In genomic region chr17:4412933-4413831, GRCh38 we compare ENCODE assay signal across 8 cellular contexts. TPM values are rescaled to one million over a fixed set of nuclear protein-coding genes. Genes with fewer than 3 reads are reported as not detected.
DNase-seq lines count a peak whose midpoint lies in the region; ATAC-seq and TF ChIP-seq lines count a peak whose summit lies in the region.

No MANE protein-coding gene starts in this region.

- H3K27me3 Mint-ChIP-seq in CD4-positive, alpha-beta T cell: no peaks in the 10 kb centered on the region
- peaks cover 4% of the 10 kb centered on the region for H3K27me3 Mint-ChIP-seq in T-helper 1 cell treated with Interleukin-12 subunit alpha and Interleukin-12 subunit beta and Interleukin-4 antibody, amounts not matched to agents 30 μg/mL and 1 μg/mL, for 36 hours (ENCODE audit: low read depth)
- H3K27me3 Mint-ChIP-seq in activated naive CD8-positive, alpha-beta T cell treated with anti-CD3 and anti-CD28 coated beads, Interleukin-2, amount 50 U/mL, for 24 hours: no peaks in the 10 kb centered on the region

- no peaks in the 10 kb centered on the region for H3K27me3 ChIP-seq in CD4-positive, alpha-beta T cell (ENCODE audit: control insufficient read depth, insufficient read depth, low read length)
- no peaks in the 10 kb centered on the region for H3K27me3 ChIP-seq in rectal smooth muscle tissue (ENCODE audit: control insufficient read depth, insufficient read depth, low read length)
- no peaks in the 10 kb centered on the region for H3K27me3 ChIP-seq in vagina

- POLR2A ChIA-PET in CD4-positive, alpha-beta T cell (lab: Charles Lee): interaction anchor here (0.9 kb wide), 1 partner anchor 198 kb away, joined by 3 read pairs; no protein-coding TSS in a partner anchor

- peak overlapping the region; percentile 52 for H3K4me3 ChIP-seq in rectal smooth muscle tissue (ENCODE audit: low read length)
- H3K4me3 ChIP-seq in vagina: no peak overlapping the region

- no peak for TF ChIP-seq POLR2A in vagina (IDR thresholded peaks at IDR 0.05)

- H3K9ac ChIP-seq in rectal smooth muscle tissue (ENCODE audit: low read length): no peak overlapping the region

- CTCF ChIA-PET in CD4-positive, alpha-beta T cell (lab: Charles Lee): interaction anchor here (0.6 to 4.1 kb wide), 11 partner anchors 11 to 213 kb away, joined by 3 to 37 read pairs (median 4); partner anchors contain the start of gene UBE2G1

- peaks cover 5% of the 10 kb centered on the region for H3K4me1 Mint-ChIP-seq in CD4-positive, alpha-beta T cell (ENCODE audit: low read depth)
- H3K4me1 Mint-ChIP-seq in T-helper 1 cell treated with Interleukin-12 subunit alpha and Interleukin-12 subunit beta and Interleukin-4 antibody, amounts not matched to agents 30 μg/mL and 1 μg/mL, for 36 hours (ENCODE audit: low read depth): peaks cover 5% of the 10 kb centered on the region
- peaks cover 4% of the 10 kb centered on the region for H3K4me1 Mint-ChIP-seq in activated naive CD8-positive, alpha-beta T cell treated with anti-CD3 and anti-CD28 coated beads, Interleukin-2, amount 50 U/mL, for 24 hours

- peak; percentile 95 for ATAC-seq in CD4-positive, alpha-beta T cell (ENCODE audit: poor library complexity)
- peak; percentile 98 for ATAC-seq in activated naive CD8-positive, alpha-beta T cell treated with anti-CD3 and anti-CD28 coated beads, Interleukin-2, amount 50 U/mL, for 24 hours
- peak; percentile 98 to 99 for ATAC-seq in left cardiac atrium

- no peak overlapping the region for H3K27ac ChIP-seq in CD4-positive, alpha-beta T cell (ENCODE audit: low read depth, low read length)
- no peak overlapping the region for H3K27ac ChIP-seq in rectal smooth muscle tissue (ENCODE audit: low read depth, low read length)
- peak overlapping the region; percentile 59 for H3K27ac ChIP-seq in vagina

- intact Hi-C loops in CD4-positive, alpha-beta T cell (cut with DNase I, micrococcal nuclease): loop anchor here (1.0 to 10.0 kb wide), 4 partner anchors 109 to 568 kb away; partner anchors contain the start of gene NCBP3 (in 1 of the 2)
- intact Hi-C loops in left cardiac atrium (cut with DNase I) (loop anchor here (1.0 to 5.0 kb wide), 4 partner anchors 196 to 216 kb away; no protein-coding TSS in a partner anchor), vagina (cut with DNase I) (loop anchor here (2.0 kb wide), 1 partner anchor 198 kb away; no protein-coding TSS in a partner anchor)

- peak; percentile 73 for TF ChIP-seq CTCF in CD4-positive, alpha-beta T cell (IDR thresholded peaks at IDR 0.05)
- peak; percentile 97 for TF ChIP-seq CTCF in vagina (IDR thresholded peaks at IDR 0.05)

- peak; percentile 82 to 95 (median 92) for DNase-seq in CD4-positive, alpha-beta T cell
- DNase-seq in GOT3 (lab: John Stamatoyannopoulos, UW) (peak; percentile 74), NCI-H1694 treated with DMSO at 0.1 percent for 48 hours (lab: John Stamatoyannopoulos, UW) (peak; percentile 62), left cardiac atrium (peak; percentile 94), vagina (ENCODE audit: extremely low spot score in 2 of 2) (no peak)
- peak; percentile 95 for DNase-seq in activated naive CD8-positive, alpha-beta T cell treated with anti-CD3 and anti-CD28 coated beads, Interleukin-2, amount 50 U/mL, for 24 hours

- H3K4me3 Mint-ChIP-seq in CD4-positive, alpha-beta T cell: peak overlapping the region; percentile 71
- H3K4me3 Mint-ChIP-seq in T-helper 1 cell treated with Interleukin-12 subunit alpha and Interleukin-12 subunit beta and Interleukin-4 antibody, amounts not matched to agents 30 μg/mL and 1 μg/mL, for 36 hours: peak overlapping the region; percentile 42
- peak overlapping the region; percentile 49 for H3K4me3 Mint-ChIP-seq in activated naive CD8-positive, alpha-beta T cell treated with anti-CD3 and anti-CD28 coated beads, Interleukin-2, amount 50 U/mL, for 24 hours

- no peak overlapping the region for H3K27ac Mint-ChIP-seq in CD4-positive, alpha-beta T cell
- H3K27ac Mint-ChIP-seq in T-helper 1 cell treated with Interleukin-12 subunit alpha and Interleukin-12 subunit beta and Interleukin-4 antibody, amounts not matched to agents 30 μg/mL and 1 μg/mL, for 36 hours: peak overlapping the region; percentile 65
- H3K27ac Mint-ChIP-seq in activated naive CD8-positive, alpha-beta T cell treated with anti-CD3 and anti-CD28 coated beads, Interleukin-2, amount 50 U/mL, for 24 hours: no peak overlapping the region

- no peaks in the 10 kb centered on the region for H3K9me3 Mint-ChIP-seq in CD4-positive, alpha-beta T cell
- no peaks in the 10 kb centered on the region for H3K9me3 Mint-ChIP-seq in T-helper 1 cell treated with Interleukin-12 subunit alpha and Interleukin-12 subunit beta and Interleukin-4 antibody, amounts not matched to agents 30 μg/mL and 1 μg/mL, for 36 hours
- H3K9me3 Mint-ChIP-seq in activated naive CD8-positive, alpha-beta T cell treated with anti-CD3 and anti-CD28 coated beads, Interleukin-2, amount 50 U/mL, for 24 hours: no peaks in the 10 kb centered on the region

- no peaks in the 10 kb centered on the region for H3K36me3 Mint-ChIP-seq in CD4-positive, alpha-beta T cell (ENCODE audit: low read depth)
- H3K36me3 Mint-ChIP-seq in T-helper 1 cell treated with Interleukin-12 subunit alpha and Interleukin-12 subunit beta and Interleukin-4 antibody, amounts not matched to agents 30 μg/mL and 1 μg/mL, for 36 hours (ENCODE audit: low read depth): no peaks in the 10 kb centered on the region
- no peaks in the 10 kb centered on the region for H3K36me3 Mint-ChIP-seq in activated naive CD8-positive, alpha-beta T cell treated with anti-CD3 and anti-CD28 coated beads, Interleukin-2, amount 50 U/mL, for 24 hours (ENCODE audit: low read depth)

- H3K4me1 ChIP-seq in rectal smooth muscle tissue (ENCODE audit: control insufficient read depth, insufficient read depth, low read length) (peaks cover 3% of the 10 kb centered on the region), vagina (no peaks in the 10 kb centered on the region)

- H3K9me3 ChIP-seq in CD4-positive, alpha-beta T cell (ENCODE audit: control insufficient read depth, low read length): no peaks in the 10 kb centered on the region
- no peaks in the 10 kb centered on the region for H3K9me3 ChIP-seq in vagina

- H3K36me3 ChIP-seq in rectal smooth muscle tissue (ENCODE audit: control insufficient read depth, insufficient read depth, low read length) (no peaks in the 10 kb centered on the region), vagina (no peaks in the 10 kb centered on the region)

RNA-seq across cellular contexts. Expression of gene SPNS3, which starts 20.6 kb away (rescaled TPM):
- 1 to 10 TPM; 2.3 to 2.5 TPM for total RNA-seq in CD4-positive, alpha-beta T cell
- total RNA-seq in left cardiac atrium (under 1 TPM; 0.42 to 0.59 TPM), vagina (not detected)

RNA-seq across cellular contexts. Expression of gene UBE2G1, which starts 46.7 kb away (rescaled TPM):
- total RNA-seq in CD4-positive, alpha-beta T cell: 10 to 100 TPM; 58.5 to 58.8 TPM
- total RNA-seq in left cardiac atrium: 10 to 100 TPM; 52.7 to 53.4 TPM
- 45.4 TPM for total RNA-seq in vagina

Comparison
In these comparisons a context has a peak if more than half of its experiments do, and no peak if none do; other contexts are left out.
1. DNase-seq: peak in CD4-positive, alpha-beta T cell (10 of 10), GOT3 (single experiment), NCI-H1694 treated with DMSO at 0.1 percent for 48 hours (single experiment), activated naive CD8-positive, alpha-beta T cell treated with anti-CD3 and anti-CD28 coated beads, Interleukin-2, amount 50 U/mL, for 24 hours (single experiment) and left cardiac atrium (single experiment); none in vagina (0 of 2).
2. Peak in every context shown above with its lines, with median percentiles within 50 percentile points of each other: ATAC-seq and H3K4me3 Mint-ChIP-seq.